In genomic region chr19:42309686-42310085, GRCh38 we compare ENCODE assay signal across 24 cellular contexts. TPM values are rescaled to one million over a fixed set of nuclear protein-coding genes. Genes with fewer than 3 reads are reported as not detected.
"Had no signal": no experiment of that assay in that cellular context is flagged by ENCODE, and none has a peak within 500 bp of the region (broad histone marks: within the 10 kb centered on the region; RNA-seq: fewer than 3 reads in every experiment).

No MANE protein-coding gene starts in this region.

- H3K9ac ChIP-seq: SK-N-SH had no signal

- FAIRE-seq: HTR-8/SVneo, RCC 7860 had no signal

- H3K9me3 ChIP-seq: SK-N-SH had no signal

- H3K27ac ChIP-seq: HL-60 had no signal

- H3K4me2 ChIP-seq: SK-N-SH had no signal

- DNase-seq: KBM-7, NCI-H1092, NCI-H1105 treated with DMSO at 0.1 percent for 48 hours, NCI-H1417 treated with DMSO at 0.1 percent for 48 hours, NCI-H146, NCI-H1694 treated with DMSO at 0.1 percent for 48 hours, NCI-H1930, NCI-H2081 treated with DMSO at 0.1 percent for 48 hours, NCI-H2171, NCI-H226, NCI-H446, NCI-H510A, NCI-H524 treated with DMSO at 0.1 percent for 48 hours, NCI-H69, NCI-H774, RPMI8226, SHP77, SK-N-SH, SW 1271 had no signal

RNA-seq across cellular contexts. Expression of gene TMEM145, which starts 3.4 kb away (rescaled TPM):
- total RNA-seq: LHCN-M2, MCF 10A had no signal
